1 cellular context compared by ENCODE assay signal in genomic region chr17:75749545-75750389, GRCh38.
A peak's percentile ranks its signal among the peaks of the same experiment; 100 is the strongest.
TF ChIP-seq lines count a peak whose summit lies in the region.

No MANE protein-coding gene starts in this region.

TF ChIP-seq in HepG2, 621 proteins besides CTCF, POLR2A, EP300 and RAD21 (continued from another document and continues in another):
- TF ChIP-seq, protein P1, sequence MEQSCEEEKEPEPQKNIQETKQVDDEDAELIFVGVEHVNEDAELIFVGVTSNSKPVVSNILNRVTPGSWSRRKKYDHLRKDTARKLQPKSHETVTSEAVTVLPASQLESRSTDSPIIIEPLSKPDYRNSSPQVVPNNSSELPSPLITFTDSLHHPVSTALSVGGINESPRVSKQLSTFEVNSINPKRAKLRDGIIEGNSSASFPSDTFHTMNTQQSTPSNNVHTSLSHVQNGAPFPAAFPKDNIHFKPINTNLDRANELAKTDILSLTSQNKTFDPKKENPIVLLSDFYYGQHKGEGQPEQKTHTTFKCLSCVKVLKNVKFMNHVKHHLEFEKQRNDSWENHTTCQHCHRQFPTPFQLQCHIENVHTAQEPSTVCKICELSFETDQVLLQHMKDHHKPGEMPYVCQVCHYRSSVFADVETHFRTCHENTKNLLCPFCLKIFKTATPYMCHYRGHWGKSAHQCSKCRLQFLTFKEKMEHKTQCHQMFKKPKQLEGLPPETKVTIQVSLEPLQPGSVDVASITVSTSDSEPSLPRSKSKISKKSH (CRISPR knock-in tag; IDR thresholded peaks at IDR 0.05; ENCODE audit: borderline replicate concordance): 0 out of 2 replicates have a peak, but pooled peaks have one; percentile 58
- TF ChIP-seq ZNF746 (CRISPR knock-in tag; IDR thresholded peaks at IDR 0.05): no peak
- TF ChIP-seq, protein P2, sequence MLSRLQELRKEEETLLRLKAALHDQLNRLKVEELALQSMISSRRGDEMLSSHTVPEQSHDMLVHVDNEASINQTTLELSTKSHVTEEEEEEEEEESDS (CRISPR knock-in tag; IDR thresholded peaks at IDR 0.05; ENCODE audit: borderline replicate concordance): no peak
- no peak for TF ChIP-seq SOX6 (IDR thresholded peaks at IDR 0.05)
- TF ChIP-seq SOX6 (CRISPR knock-in tag; IDR thresholded peaks at IDR 0.05): no peak
- TF ChIP-seq ZSCAN30 (CRISPR knock-in tag; IDR thresholded peaks at IDR 0.05): no peak
- no peak for TF ChIP-seq ZNF577 (CRISPR knock-in tag; IDR thresholded peaks at IDR 0.05; ENCODE audit: borderline replicate concordance, low read depth)
- peak; percentile 36; the same call in 1 of the 2 replicates for TF ChIP-seq BORCS8-MEF2B (CRISPR knock-in tag; IDR thresholded peaks at IDR 0.05)
- no peak for TF ChIP-seq PHB2 (IDR thresholded peaks at IDR 0.05; ENCODE audit: partially characterized antibody)
- TF ChIP-seq PHF20 (CRISPR knock-in tag; IDR thresholded peaks at IDR 0.05): 0 out of 2 replicates have a peak, but pooled peaks have one; percentile 4
- TF ChIP-seq JUNB (CRISPR knock-in tag; IDR thresholded peaks at IDR 0.05; ENCODE audit: borderline replicate concordance): no peak
- TF ChIP-seq ATF5 (CRISPR knock-in tag; IDR thresholded peaks at IDR 0.05; ENCODE audit: low read depth): no peak
- TF ChIP-seq, protein P3, sequence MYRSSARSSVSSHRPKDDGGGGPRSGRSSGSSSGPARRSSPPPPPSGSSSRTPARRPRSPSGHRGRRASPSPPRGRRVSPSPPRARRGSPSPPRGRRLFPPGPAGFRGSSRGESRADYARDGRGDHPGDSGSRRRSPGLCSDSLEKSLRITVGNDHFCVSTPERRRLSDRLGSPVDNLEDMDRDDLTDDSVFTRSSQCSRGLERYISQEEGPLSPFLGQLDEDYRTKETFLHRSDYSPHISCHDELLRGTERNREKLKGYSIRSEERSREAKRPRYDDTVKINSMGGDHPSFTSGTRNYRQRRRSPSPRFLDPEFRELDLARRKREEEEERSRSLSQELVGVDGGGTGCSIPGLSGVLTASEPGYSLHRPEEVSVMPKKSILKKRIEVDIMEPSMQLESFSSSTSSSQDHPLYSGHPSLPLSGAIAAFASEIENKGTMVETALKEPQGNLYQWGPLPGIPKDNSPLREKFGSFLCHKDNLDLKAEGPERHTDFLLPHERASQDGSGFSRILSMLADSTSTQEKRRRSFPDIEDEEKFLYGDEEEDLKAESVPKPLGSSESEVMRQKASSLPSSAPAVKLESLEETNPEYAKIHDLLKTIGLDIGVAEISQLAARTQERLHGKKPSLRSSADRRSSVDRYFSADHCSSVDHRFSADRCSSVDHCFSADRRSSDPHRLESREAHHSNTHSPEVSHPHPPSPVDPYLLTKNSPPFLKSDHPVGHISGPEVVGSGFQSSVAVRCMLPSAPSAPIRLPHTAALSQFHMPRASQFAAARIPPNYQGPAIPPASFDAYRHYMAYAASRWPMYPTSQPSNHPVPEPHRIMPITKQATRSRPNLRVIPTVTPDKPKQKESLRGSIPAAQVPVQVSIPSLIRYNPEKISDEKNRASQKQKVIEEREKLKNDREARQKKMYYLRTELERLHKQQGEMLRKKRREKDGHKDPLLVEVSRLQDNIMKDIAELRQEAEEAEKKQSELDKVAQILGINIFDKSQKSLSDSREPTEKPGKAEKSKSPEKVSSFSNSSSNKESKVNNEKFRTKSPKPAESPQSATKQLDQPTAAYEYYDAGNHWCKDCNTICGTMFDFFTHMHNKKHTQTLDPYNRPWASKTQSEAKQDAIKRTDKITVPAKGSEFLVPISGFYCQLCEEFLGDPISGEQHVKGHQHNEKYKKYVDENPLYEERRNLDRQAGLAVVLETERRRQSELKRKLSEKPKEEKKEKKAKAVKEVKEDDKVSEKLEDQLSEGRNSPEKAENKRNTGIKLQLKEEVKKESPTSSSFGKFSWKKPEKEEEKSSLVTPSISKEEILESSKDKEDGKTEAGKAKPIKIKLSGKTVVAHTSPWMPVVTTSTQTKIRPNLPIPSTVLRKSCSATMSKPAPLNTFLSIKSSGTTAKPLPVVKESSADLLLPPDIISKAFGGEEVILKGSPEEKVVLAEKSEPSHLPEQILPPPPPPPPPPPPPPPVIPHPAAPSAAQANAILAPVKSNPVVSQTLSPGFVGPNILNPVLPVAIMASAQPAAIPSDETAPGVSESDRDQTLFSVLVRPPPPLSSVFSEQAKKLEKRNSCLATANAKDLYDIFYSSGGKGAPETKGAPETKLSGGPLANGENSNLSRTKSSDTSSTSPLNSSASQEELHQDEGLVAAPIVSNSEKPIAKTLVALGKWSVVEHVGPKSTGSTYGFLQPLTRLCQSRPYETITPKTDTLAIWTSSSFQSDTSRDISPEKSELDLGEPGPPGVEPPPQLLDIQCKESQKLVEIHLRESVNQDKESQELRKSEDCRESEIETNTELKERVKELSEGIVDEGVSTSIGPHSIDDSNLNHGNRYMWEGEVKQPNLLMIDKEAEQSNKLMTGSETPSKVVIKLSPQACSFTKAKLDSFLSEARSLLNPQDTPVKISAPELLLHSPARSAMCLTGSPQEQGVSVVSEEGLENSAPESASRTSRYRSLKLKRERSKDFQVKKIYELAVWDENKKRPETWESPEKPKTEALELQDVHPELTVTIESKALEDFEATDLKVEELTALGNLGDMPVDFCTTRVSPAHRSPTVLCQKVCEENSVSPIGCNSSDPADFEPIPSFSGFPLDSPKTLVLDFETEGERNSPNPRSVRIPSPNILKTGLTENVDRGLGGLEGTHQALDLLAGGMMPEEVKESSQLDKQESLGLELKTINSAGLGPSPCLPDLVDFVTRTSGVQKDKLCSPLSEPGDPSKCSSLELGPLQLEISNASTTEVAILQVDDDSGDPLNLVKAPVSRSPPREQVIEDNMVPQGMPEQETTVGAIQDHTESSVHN (CRISPR knock-in tag; IDR thresholded peaks at IDR 0.05): 0 out of 2 replicates have a peak, but pooled peaks have one; percentile 32
- TF ChIP-seq NR2F6 (IDR thresholded peaks at IDR 0.05): no peak
- TF ChIP-seq NR2F6 (CRISPR knock-in tag; IDR thresholded peaks at IDR 0.05): peak; percentile 16; the same call in 1 of the 2 replicates
- 0 out of 2 replicates have a peak, but pooled peaks have one; percentile 37 for TF ChIP-seq IRF2 (CRISPR knock-in tag; IDR thresholded peaks at IDR 0.05)
- TF ChIP-seq ZNF335 (CRISPR knock-in tag; IDR thresholded peaks at IDR 0.05): no peak
- TF ChIP-seq, protein P4, sequence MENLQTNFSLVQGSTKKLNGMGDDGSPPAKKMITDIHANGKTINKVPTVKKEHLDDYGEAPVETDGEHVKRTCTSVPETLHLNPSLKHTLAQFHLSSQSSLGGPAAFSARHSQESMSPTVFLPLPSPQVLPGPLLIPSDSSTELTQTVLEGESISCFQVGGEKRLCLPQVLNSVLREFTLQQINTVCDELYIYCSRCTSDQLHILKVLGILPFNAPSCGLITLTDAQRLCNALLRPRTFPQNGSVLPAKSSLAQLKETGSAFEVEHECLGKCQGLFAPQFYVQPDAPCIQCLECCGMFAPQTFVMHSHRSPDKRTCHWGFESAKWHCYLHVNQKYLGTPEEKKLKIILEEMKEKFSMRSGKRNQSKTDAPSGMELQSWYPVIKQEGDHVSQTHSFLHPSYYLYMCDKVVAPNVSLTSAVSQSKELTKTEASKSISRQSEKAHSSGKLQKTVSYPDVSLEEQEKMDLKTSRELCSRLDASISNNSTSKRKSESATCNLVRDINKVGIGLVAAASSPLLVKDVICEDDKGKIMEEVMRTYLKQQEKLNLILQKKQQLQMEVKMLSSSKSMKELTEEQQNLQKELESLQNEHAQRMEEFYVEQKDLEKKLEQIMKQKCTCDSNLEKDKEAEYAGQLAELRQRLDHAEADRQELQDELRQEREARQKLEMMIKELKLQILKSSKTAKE (CRISPR knock-in tag; IDR thresholded peaks at IDR 0.05; ENCODE audit: borderline replicate concordance): no peak
- no peak for TF ChIP-seq ZKSCAN1 (IDR thresholded peaks at IDR 0.05; ENCODE audit: low read length)
- TF ChIP-seq, protein P5, sequence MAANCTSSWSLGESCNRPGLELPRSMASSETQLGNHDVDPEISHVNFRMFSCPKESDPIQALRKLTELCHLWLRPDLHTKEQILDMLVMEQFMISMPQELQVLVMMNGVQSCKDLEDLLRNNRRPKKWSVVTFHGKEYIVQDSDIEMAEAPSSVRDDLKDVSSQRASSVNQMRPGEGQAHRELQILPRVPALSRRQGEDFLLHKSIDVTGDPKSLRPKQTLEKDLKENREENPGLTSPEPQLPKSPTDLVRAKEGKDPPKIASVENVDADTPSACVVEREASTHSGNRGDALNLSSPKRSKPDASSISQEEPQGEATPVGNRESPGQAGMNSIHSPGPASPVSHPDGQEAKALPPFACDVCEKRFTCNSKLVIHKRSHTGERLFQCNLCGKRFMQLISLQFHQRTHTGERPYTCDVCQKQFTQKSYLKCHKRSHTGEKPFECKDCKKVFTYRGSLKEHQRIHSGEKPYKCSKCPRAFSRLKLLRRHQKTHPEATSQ (CRISPR knock-in tag; IDR thresholded peaks at IDR 0.05; ENCODE audit: borderline replicate concordance): no peak
- TF ChIP-seq ZNF780A (CRISPR knock-in tag; IDR thresholded peaks at IDR 0.05): no peak
- TF ChIP-seq ZFP91 (CRISPR knock-in tag; IDR thresholded peaks at IDR 0.05; ENCODE audit: borderline replicate concordance): peak; percentile 46; the same call in 1 of the 2 replicates
- TF ChIP-seq ZNF530 (CRISPR knock-in tag; IDR thresholded peaks at IDR 0.05; ENCODE audit: low read depth): no peak
- TF ChIP-seq SALL2 (CRISPR knock-in tag; IDR thresholded peaks at IDR 0.05): peak; percentile 69; the same call in 1 of the 2 replicates
- TF ChIP-seq, protein P6, sequence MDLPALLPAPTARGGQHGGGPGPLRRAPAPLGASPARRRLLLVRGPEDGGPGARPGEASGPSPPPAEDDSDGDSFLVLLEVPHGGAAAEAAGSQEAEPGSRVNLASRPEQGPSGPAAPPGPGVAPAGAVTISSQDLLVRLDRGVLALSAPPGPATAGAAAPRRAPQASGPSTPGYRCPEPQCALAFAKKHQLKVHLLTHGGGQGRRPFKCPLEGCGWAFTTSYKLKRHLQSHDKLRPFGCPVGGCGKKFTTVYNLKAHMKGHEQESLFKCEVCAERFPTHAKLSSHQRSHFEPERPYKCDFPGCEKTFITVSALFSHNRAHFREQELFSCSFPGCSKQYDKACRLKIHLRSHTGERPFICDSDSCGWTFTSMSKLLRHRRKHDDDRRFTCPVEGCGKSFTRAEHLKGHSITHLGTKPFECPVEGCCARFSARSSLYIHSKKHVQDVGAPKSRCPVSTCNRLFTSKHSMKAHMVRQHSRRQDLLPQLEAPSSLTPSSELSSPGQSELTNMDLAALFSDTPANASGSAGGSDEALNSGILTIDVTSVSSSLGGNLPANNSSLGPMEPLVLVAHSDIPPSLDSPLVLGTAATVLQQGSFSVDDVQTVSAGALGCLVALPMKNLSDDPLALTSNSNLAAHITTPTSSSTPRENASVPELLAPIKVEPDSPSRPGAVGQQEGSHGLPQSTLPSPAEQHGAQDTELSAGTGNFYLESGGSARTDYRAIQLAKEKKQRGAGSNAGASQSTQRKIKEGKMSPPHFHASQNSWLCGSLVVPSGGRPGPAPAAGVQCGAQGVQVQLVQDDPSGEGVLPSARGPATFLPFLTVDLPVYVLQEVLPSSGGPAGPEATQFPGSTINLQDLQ (CRISPR knock-in tag; IDR thresholded peaks at IDR 0.05): no peak
- no peak for TF ChIP-seq GFI1 (CRISPR knock-in tag; IDR thresholded peaks at IDR 0.05; ENCODE audit: borderline replicate concordance)
- TF ChIP-seq CBX2 (IDR thresholded peaks at IDR 0.05; ENCODE audit: low read depth, low read length): no peak
- TF ChIP-seq CBX2 (CRISPR knock-in tag; IDR thresholded peaks at IDR 0.05; ENCODE audit: low read depth): no peak
- no peak for TF ChIP-seq DMTF1 (CRISPR knock-in tag; IDR thresholded peaks at IDR 0.05)
- no peak for TF ChIP-seq ZNF549 (CRISPR knock-in tag; IDR thresholded peaks at IDR 0.05)
- no peak for TF ChIP-seq ZNF629 (CRISPR knock-in tag; conservative IDR thresholded peaks at IDR 0.05)
- TF ChIP-seq MBD4 (IDR thresholded peaks at IDR 0.05; ENCODE audit: borderline replicate concordance, low read length): no peak
